12 cellular contexts compared by ENCODE assay signal in the genomic region with DNA sequence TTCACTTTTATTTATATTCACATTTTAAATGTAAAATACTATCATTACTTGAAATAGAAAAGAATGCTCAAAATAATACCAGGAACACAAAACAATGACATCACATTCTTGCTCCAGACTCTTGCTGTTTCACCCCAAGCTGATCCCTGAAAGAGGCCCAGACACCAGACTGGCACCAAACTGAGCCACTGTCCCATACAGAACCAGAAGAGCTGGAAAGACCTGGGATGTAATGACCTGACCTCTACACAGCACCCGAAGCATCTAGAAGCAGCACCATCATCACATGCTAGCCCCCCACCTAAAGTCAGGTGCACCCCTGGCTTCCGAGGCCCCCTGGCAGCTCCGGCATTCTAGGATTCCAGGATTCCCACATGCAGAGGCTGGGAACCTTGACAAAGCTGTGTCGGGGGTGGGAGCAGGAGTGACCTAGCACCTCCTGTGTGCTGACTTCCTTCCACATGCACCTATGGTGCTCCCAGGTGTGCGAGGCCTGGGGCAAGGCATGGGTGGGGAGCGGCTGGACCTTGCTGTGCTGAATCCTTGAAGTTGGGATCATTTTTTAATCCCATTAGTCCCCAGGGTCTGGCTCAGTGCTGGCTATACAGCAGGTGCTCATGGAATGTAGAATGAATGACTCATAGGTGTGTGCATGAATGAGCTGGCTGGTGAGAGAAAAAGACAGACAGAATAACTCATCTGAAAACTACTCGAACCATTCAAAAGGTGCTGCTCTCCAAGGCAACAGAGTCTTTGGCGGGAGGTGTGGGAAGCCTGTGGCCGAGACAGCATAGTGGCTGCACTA.
DNase-seq lines count a peak whose midpoint lies in the region; FAIRE-seq and TF ChIP-seq lines count a peak whose summit lies in the region.
"Had no signal": no experiment of that assay in that cellular context is flagged by ENCODE, and none has a peak within 500 bp of the region (broad histone marks: within the 10 kb centered on the region; RNA-seq: fewer than 3 reads in every experiment).

No MANE protein-coding gene starts in this region.

- H3K4me3 Mint-ChIP-seq in brain = no peak overlapping the region
- H3K4me3 Mint-ChIP-seq in neural progenitor cell = peak overlapping the region; percentile 55

- 40 to 47% methylated on average over 5 to 6 of the region's 9 CpGs for WGBS in esophagus squamous epithelium, 2 donors

- H3K36me3 ChIP-seq in neural progenitor cell (no peaks in the 10 kb centered on the region), esophagus squamous epithelium (no peaks in the 10 kb centered on the region)

- H3K9me3 Mint-ChIP-seq in brain (peaks cover 0 to 4% (median 0%) of the 10 kb centered on the region in 5 experiments), neural progenitor cell (no peaks in the 10 kb centered on the region)

- no peaks in the 10 kb centered on the region for H4K20me1 ChIP-seq in neural progenitor cell (ENCODE audit: low read depth)

- H3K27ac ChIP-seq in neural progenitor cell (no peak overlapping the region), esophagus squamous epithelium (no peak overlapping the region)

- H3K4me1 ChIP-seq in neural progenitor cell (no peaks in the 10 kb centered on the region), esophagus squamous epithelium (peaks cover 0 to 10% (median 0%) of the 10 kb centered on the region in 3 donors)

- no peak overlapping the region for H2AFZ ChIP-seq in neural progenitor cell (replicated peaks)

- H3K36me3 Mint-ChIP-seq in brain (no peaks in the 10 kb centered on the region), neural progenitor cell (no peaks in the 10 kb centered on the region)

- peak; percentile 37 for TF ChIP-seq RAD21 in Ishikawa (IDR thresholded peaks at IDR 0.05; ENCODE audit: low read depth)

- no peak for FAIRE-seq in frontal cortex (lab: Jason Lieb, UNC)
- FAIRE-seq: endometrium had no signal

- H3K27ac Mint-ChIP-seq in brain (peak overlapping the region in 3 of 5 experiments; percentile 40 to 76 (median 67)), neural progenitor cell (peak overlapping the region; percentile 72)

- H3K27me3 ChIP-seq in neural progenitor cell (no peaks in the 10 kb centered on the region), esophagus squamous epithelium (peaks cover 0 to 26% (median 0%) of the 10 kb centered on the region in 4 donors)

- intact Hi-C loops in esophagus squamous epithelium (cut with DNase I) = no loop called here

- TF ChIP-seq EP300 in Ishikawa (IDR thresholded peaks at IDR 0.05; ENCODE audit: borderline replicate concordance) = peak; percentile 96

- no peak for TF ChIP-seq POLR2A in esophagus squamous epithelium (IDR thresholded peaks at IDR 0.05)

- H3K9ac ChIP-seq in neural progenitor cell = no peak overlapping the region

- H3K4me1 Mint-ChIP-seq in brain (peaks cover 23% of the 10 kb centered on the region), neural progenitor cell (peaks cover 36% of the 10 kb centered on the region)

- H3K9me3 ChIP-seq in neural progenitor cell (ENCODE audit: low read depth) (no peaks in the 10 kb centered on the region), esophagus squamous epithelium (no peaks in the 10 kb centered on the region)
- H3K9me3 ChIP-seq: mucosa of descending colon had no signal

- no peaks in the 10 kb centered on the region for H3F3A ChIP-seq in neural progenitor cell (ENCODE audit: low read depth)

- H3K4me2 ChIP-seq in neural progenitor cell = no peak overlapping the region

- H3K27me3 Mint-ChIP-seq in brain = no peaks in the 10 kb centered on the region
- H3K27me3 Mint-ChIP-seq in neural progenitor cell (ENCODE audit: insufficient read depth, low read depth) = peaks cover 2% of the 10 kb centered on the region

- DNase-seq in NCI-H82 (lab: John Stamatoyannopoulos, UW) (peak; percentile 24), NCI-H82 treated with DMSO at 0.1 percent for 48 hours (lab: John Stamatoyannopoulos, UW; ENCODE audit: unreplicated experiment) (no peak), neural progenitor cell (ENCODE audit: low spot score) (no peak), frontal cortex (ENCODE audit: low spot score in 2 of 2) (no peak), GM19238 (ENCODE audit: insufficient read length, low spot score) (no peak), esophagus squamous epithelium (lab: John Stamatoyannopoulos, UW) (no peak)
- DNase-seq: DND-41, mucosa of descending colon, NCI-H187 treated with DMSO at 0.1 percent for 48 hours had no signal

- TF ChIP-seq CTCF in brain (conservative IDR thresholded peaks at IDR 0.05) (no peak), neural progenitor cell (IDR thresholded peaks at IDR 0.05) (no peak), esophagus squamous epithelium (IDR thresholded peaks at IDR 0.05) (no peak)

- no peaks in the 10 kb centered on the region for H3K79me2 ChIP-seq in neural progenitor cell (ENCODE audit: low read depth)

- H3K4me3 ChIP-seq in neural progenitor cell = no peak overlapping the region
- no peak overlapping the region for H3K4me3 ChIP-seq in esophagus squamous epithelium
- H3K4me3 ChIP-seq: mucosa of descending colon had no signal

TF ChIP-seq in Ishikawa, 13 proteins besides CTCF, POLR2A, EP300 and RAD21:
- TF ChIP-seq, protein P1, sequence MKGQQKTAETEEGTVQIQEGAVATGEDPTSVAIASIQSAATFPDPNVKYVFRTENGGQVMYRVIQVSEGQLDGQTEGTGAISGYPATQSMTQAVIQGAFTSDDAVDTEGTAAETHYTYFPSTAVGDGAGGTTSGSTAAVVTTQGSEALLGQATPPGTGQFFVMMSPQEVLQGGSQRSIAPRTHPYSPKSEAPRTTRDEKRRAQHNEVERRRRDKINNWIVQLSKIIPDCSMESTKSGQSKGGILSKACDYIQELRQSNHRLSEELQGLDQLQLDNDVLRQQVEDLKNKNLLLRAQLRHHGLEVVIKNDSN (IDR thresholded peaks at IDR 0.05) = 0 out of 2 replicates have a peak, but pooled peaks have one; percentile 23
- TF ChIP-seq YY1 (IDR thresholded peaks at IDR 0.05; ENCODE audit: low read depth) (0 out of 2 replicates have a peak, but pooled peaks have one; percentile 19), TCF12 (IDR thresholded peaks at IDR 0.05; ENCODE audit: low read depth) (peak; percentile 99), CREB1 (IDR thresholded peaks at IDR 0.05; ENCODE audit: low read depth) (no peak), CEBPB (IDR thresholded peaks at IDR 0.05) (peak; percentile 45; the same call in 1 of the 2 replicates), TAF1 (IDR thresholded peaks at IDR 0.05; ENCODE audit: low read depth) (no peak), NFIC (IDR thresholded peaks at IDR 0.05) (peak; percentile 94), FOXM1 (IDR thresholded peaks at IDR 0.05; ENCODE audit: borderline replicate concordance, low read depth) (peak; percentile 94), EGR1 (IDR thresholded peaks at IDR 0.05) (no peak), TEAD4 (IDR thresholded peaks at IDR 0.05) (peak; percentile 96), ZBTB7A (IDR thresholded peaks at IDR 0.05; ENCODE audit: low read depth) (no peak; the same call in 1 of the 2 replicates)
- TF ChIP-seq, protein P2, sequence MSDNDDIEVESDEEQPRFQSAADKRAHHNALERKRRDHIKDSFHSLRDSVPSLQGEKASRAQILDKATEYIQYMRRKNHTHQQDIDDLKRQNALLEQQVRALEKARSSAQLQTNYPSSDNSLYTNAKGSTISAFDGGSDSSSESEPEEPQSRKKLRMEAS (IDR thresholded peaks at IDR 0.05) = peak; percentile 97
- TF ChIP-seq, protein P3, sequence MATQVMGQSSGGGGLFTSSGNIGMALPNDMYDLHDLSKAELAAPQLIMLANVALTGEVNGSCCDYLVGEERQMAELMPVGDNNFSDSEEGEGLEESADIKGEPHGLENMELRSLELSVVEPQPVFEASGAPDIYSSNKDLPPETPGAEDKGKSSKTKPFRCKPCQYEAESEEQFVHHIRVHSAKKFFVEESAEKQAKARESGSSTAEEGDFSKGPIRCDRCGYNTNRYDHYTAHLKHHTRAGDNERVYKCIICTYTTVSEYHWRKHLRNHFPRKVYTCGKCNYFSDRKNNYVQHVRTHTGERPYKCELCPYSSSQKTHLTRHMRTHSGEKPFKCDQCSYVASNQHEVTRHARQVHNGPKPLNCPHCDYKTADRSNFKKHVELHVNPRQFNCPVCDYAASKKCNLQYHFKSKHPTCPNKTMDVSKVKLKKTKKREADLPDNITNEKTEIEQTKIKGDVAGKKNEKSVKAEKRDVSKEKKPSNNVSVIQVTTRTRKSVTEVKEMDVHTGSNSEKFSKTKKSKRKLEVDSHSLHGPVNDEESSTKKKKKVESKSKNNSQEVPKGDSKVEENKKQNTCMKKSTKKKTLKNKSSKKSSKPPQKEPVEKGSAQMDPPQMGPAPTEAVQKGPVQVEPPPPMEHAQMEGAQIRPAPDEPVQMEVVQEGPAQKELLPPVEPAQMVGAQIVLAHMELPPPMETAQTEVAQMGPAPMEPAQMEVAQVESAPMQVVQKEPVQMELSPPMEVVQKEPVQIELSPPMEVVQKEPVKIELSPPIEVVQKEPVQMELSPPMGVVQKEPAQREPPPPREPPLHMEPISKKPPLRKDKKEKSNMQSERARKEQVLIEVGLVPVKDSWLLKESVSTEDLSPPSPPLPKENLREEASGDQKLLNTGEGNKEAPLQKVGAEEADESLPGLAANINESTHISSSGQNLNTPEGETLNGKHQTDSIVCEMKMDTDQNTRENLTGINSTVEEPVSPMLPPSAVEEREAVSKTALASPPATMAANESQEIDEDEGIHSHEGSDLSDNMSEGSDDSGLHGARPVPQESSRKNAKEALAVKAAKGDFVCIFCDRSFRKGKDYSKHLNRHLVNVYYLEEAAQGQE (IDR thresholded peaks at IDR 0.05; ENCODE audit: low read depth) = no peak; the same call in 1 of the 2 replicates
